ENCODE assay signal across 8 cellular contexts in genomic region chr7:51316262-51316665, GRCh38. TPM values are rescaled to one million over a fixed set of nuclear protein-coding genes. Genes with fewer than 3 reads are reported as not detected.
DNase-seq lines count a peak whose midpoint lies in the region; ATAC-seq, FAIRE-seq and TF ChIP-seq lines count a peak whose summit lies in the region.

No MANE protein-coding gene starts in this region.

- H4K20me1 ChIP-seq in Karpas-422 (ENCODE audit: insufficient read depth, low read depth, low read length): no peaks in the 10 kb centered on the region

- H3K36me3 ChIP-seq in bronchial epithelial cell (ENCODE audit: control insufficient read depth, insufficient read depth, low read length) (no peaks in the 10 kb centered on the region), mesodermal cell (ENCODE audit: control insufficient read depth, insufficient read depth, low read length) (no peaks in the 10 kb centered on the region), Karpas-422 (ENCODE audit: insufficient read depth, low read length) (no peaks in the 10 kb centered on the region)

- no peaks in the 10 kb centered on the region for H3K9me2 ChIP-seq in Karpas-422 (replicated peaks; ENCODE audit: insufficient read depth, low read length)

- peak; percentile 77 for ATAC-seq in stimulated activated naive CD8-positive, alpha-beta T cell treated with anti-CD3 and anti-CD28 coated beads, Interleukin-15, amount 100 ng/mL, for 72 hours
- no peak for ATAC-seq in stimulated activated naive CD8-positive, alpha-beta T cell treated with anti-CD3 and anti-CD28 coated beads, Interleukin-15, Interleukin-2, amounts not matched to agents 100 U/mL and 50 U/mL, for 24 hours

- no peak overlapping the region for H3K27ac Mint-ChIP-seq in stimulated activated naive CD8-positive, alpha-beta T cell treated with anti-CD3 and anti-CD28 coated beads, Interleukin-15, amount 100 ng/mL, for 72 hours

- H3K27me3 Mint-ChIP-seq in stimulated activated naive CD8-positive, alpha-beta T cell treated with anti-CD3 and anti-CD28 coated beads, Interleukin-15, amount 100 ng/mL, for 72 hours: peaks cover 65% of the 10 kb centered on the region

- 0% methylated on average over 13 to 19 of the region's 46 CpGs for WGBS in mesodermal cell (ENCODE audit: insufficient coverage in 2 of 2), 2 experiments

- no peak overlapping the region for H3K4me2 ChIP-seq in Karpas-422 (ENCODE audit: low read depth, low read length, poor library complexity, severe bottlenecking)

- TF ChIP-seq CTCF in bronchial epithelial cell (IDR thresholded peaks at IDR 0.05; ENCODE audit: insufficient read depth, low read length, severe bottlenecking) (peak; percentile 46), GM10248 (IDR thresholded peaks at IDR 0.05; ENCODE audit: control extremely low read depth, extremely low read depth, low read depth, missing control alignments) (no peak)

- H3K4me3 ChIP-seq in bronchial epithelial cell (ENCODE audit: low read depth, low read length): peak overlapping the region; percentile 80
- peak overlapping the region; percentile 42 for H3K4me3 ChIP-seq in mesodermal cell (ENCODE audit: extremely low read depth, insufficient read depth, low read length, poor library complexity, severe bottlenecking)
- no peak overlapping the region for H3K4me3 ChIP-seq in Karpas-422 (ENCODE audit: low read length)

- peaks cover 3% of the 10 kb centered on the region for H3K27me3 ChIP-seq in bronchial epithelial cell (ENCODE audit: control insufficient read depth, insufficient read depth, low read length)
- H3K27me3 ChIP-seq in Karpas-422 (ENCODE audit: low read length): no peaks in the 10 kb centered on the region

- H3K4me3 Mint-ChIP-seq in stimulated activated naive CD8-positive, alpha-beta T cell treated with anti-CD3 and anti-CD28 coated beads, Interleukin-15, amount 100 ng/mL, for 72 hours: peak overlapping the region; percentile 29 to 64

- H3K4me1 Mint-ChIP-seq in stimulated activated naive CD8-positive, alpha-beta T cell treated with anti-CD3 and anti-CD28 coated beads, Interleukin-15, amount 100 ng/mL, for 72 hours: peaks cover 14% of the 10 kb centered on the region

- H3K9ac ChIP-seq in Karpas-422 (ENCODE audit: low read length): no peak overlapping the region

- H3K9me3 Mint-ChIP-seq in stimulated activated naive CD8-positive, alpha-beta T cell treated with anti-CD3 and anti-CD28 coated beads, Interleukin-15, amount 100 ng/mL, for 72 hours: no peaks in the 10 kb centered on the region

- H3K4me1 ChIP-seq in mesodermal cell (ENCODE audit: control insufficient read depth, insufficient read depth, low read length, poor library complexity, severe bottlenecking) (no peaks in the 10 kb centered on the region), Karpas-422 (ENCODE audit: low read length) (no peaks in the 10 kb centered on the region)

- CTCF ChIA-PET in GM10248 (lab: Yijun Ruan, JAX): no interaction called here

- POLR2A ChIA-PET in GM10248 (lab: Yijun Ruan, JAX): no interaction called here

- no peak for FAIRE-seq in bronchial epithelial cell (lab: Jason Lieb, UNC)

- H3K27ac ChIP-seq in mesodermal cell (ENCODE audit: low read depth, low read length, severe bottlenecking) (no peak overlapping the region), Karpas-422 (ENCODE audit: low read length) (no peak overlapping the region)

- H3K79me2 ChIP-seq in Karpas-422 (ENCODE audit: low read length): no peaks in the 10 kb centered on the region

- H3K9me3 ChIP-seq in mesodermal cell (ENCODE audit: control insufficient read depth, low read length) (no peaks in the 10 kb centered on the region), Karpas-422 (ENCODE audit: low read length) (no peaks in the 10 kb centered on the region)

- no peak for DNase-seq in stimulated activated naive CD8-positive, alpha-beta T cell treated with anti-CD3 and anti-CD28 coated beads, Interleukin-15, amount 100 ng/mL, for 72 hours
- no peak for DNase-seq in stimulated activated naive CD8-positive, alpha-beta T cell treated with anti-CD3 and anti-CD28 coated beads, Interleukin-15, Interleukin-2, amounts not matched to agents 100 U/mL and 50 U/mL, for 24 hours
- DNase-seq in bronchial epithelial cell (ENCODE audit: low read depth): no peak
- no peak for DNase-seq in NCI-H1048 (lab: John Stamatoyannopoulos, UW)
- DNase-seq in GM10248 (ENCODE audit: extremely low spot score): no peak
- no peak for DNase-seq in ureter (ENCODE audit: low spot score)
- no peak for DNase-seq in Karpas-422

- H2AFZ ChIP-seq in Karpas-422 (ENCODE audit: low read length): no peak overlapping the region

RNA-seq across cellular contexts. Expression of gene COBL, which starts 0.3 kb away (rescaled TPM):
- total RNA-seq in bronchial epithelial cell: 1.1 and 4.1 TPM in 2 replicates
- 0.59 TPM for polyA plus RNA-seq in mesodermal cell (2013, experiment 1 of 2)
- 1.4 TPM for polyA plus RNA-seq in mesodermal cell (2013, experiment 2 of 2)
- 1.3 TPM for total RNA-seq in ureter
- not detected in 2 replicates for total RNA-seq in Karpas-422 (2014; rRNA removed; shearing (Covaris generic); ENCODE audit: low replicate concordance)
